In genomic region chr2:36971990-36972389, GRCh38 we compare ENCODE assay signal across 1 cellular context.
TF ChIP-seq lines count a peak whose summit lies in the region.

No MANE protein-coding gene starts in this region.

TF ChIP-seq in GM23338, 12 proteins besides CTCF, POLR2A, EP300 and RAD21 (continued from another document):
- TF ChIP-seq ZNF462 (CRISPR knock-in tag; IDR thresholded peaks at IDR 0.05) (no peak), EZH2 (IDR thresholded peaks at IDR 0.05; ENCODE audit: low read depth, unreplicated experiment) (no peak), JUNB (IDR thresholded peaks at IDR 0.05; ENCODE audit: unreplicated experiment) (no peak), CREB1 (CRISPR knock-in tag; IDR thresholded peaks at IDR 0.05; ENCODE audit: low read depth) (no peak), ZNF331 (CRISPR knock-in tag; IDR thresholded peaks at IDR 0.05; ENCODE audit: low read depth) (no peak), EZH2phosphoT487 (IDR thresholded peaks at IDR 0.05; ENCODE audit: unreplicated experiment) (no peak), POLR2AphosphoS5 (IDR thresholded peaks at IDR 0.05; ENCODE audit: low read depth) (no peak), STAT1 (IDR thresholded peaks at IDR 0.05; ENCODE audit: unreplicated experiment) (no peak)
- TF ChIP-seq, protein P1, sequence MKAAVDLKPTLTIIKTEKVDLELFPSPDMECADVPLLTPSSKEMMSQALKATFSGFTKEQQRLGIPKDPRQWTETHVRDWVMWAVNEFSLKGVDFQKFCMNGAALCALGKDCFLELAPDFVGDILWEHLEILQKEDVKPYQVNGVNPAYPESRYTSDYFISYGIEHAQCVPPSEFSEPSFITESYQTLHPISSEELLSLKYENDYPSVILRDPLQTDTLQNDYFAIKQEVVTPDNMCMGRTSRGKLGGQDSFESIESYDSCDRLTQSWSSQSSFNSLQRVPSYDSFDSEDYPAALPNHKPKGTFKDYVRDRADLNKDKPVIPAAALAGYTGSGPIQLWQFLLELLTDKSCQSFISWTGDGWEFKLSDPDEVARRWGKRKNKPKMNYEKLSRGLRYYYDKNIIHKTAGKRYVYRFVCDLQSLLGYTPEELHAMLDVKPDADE (IDR thresholded peaks at IDR 0.05), result no peak
- TF ChIP-seq, protein P2, sequence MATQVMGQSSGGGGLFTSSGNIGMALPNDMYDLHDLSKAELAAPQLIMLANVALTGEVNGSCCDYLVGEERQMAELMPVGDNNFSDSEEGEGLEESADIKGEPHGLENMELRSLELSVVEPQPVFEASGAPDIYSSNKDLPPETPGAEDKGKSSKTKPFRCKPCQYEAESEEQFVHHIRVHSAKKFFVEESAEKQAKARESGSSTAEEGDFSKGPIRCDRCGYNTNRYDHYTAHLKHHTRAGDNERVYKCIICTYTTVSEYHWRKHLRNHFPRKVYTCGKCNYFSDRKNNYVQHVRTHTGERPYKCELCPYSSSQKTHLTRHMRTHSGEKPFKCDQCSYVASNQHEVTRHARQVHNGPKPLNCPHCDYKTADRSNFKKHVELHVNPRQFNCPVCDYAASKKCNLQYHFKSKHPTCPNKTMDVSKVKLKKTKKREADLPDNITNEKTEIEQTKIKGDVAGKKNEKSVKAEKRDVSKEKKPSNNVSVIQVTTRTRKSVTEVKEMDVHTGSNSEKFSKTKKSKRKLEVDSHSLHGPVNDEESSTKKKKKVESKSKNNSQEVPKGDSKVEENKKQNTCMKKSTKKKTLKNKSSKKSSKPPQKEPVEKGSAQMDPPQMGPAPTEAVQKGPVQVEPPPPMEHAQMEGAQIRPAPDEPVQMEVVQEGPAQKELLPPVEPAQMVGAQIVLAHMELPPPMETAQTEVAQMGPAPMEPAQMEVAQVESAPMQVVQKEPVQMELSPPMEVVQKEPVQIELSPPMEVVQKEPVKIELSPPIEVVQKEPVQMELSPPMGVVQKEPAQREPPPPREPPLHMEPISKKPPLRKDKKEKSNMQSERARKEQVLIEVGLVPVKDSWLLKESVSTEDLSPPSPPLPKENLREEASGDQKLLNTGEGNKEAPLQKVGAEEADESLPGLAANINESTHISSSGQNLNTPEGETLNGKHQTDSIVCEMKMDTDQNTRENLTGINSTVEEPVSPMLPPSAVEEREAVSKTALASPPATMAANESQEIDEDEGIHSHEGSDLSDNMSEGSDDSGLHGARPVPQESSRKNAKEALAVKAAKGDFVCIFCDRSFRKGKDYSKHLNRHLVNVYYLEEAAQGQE (IDR thresholded peaks at IDR 0.05; ENCODE audit: unreplicated experiment), result no peak
